10 cellular contexts compared by ENCODE assay signal in genomic region chr22:37549704-37550059, GRCh38. TPM values are rescaled to one million over a fixed set of nuclear protein-coding genes. Genes with fewer than 3 reads are reported as not detected.
DNase-seq lines count a peak whose midpoint lies in the region; ATAC-seq and TF ChIP-seq lines count a peak whose summit lies in the region.
"Had no signal": no experiment of that assay in that cellular context is flagged by ENCODE, and none has a peak within 500 bp of the region (broad histone marks: within the 10 kb centered on the region; RNA-seq: fewer than 3 reads in every experiment).

No MANE protein-coding gene starts in this region.

- H3K4me1 ChIP-seq in PC-9 (replicated peaks; ENCODE audit: insufficient read depth) (peaks cover 42% of the 10 kb centered on the region), fibroblast of lung (ENCODE audit: control insufficient read depth, extremely low read depth, insufficient read depth, low read length) (peaks cover 33% of the 10 kb centered on the region), neural progenitor cell (peaks cover 54% of the 10 kb centered on the region)

- H3K79me2 ChIP-seq in PC-9 (ENCODE audit: low read depth) (no peaks in the 10 kb centered on the region), fibroblast of lung (ENCODE audit: control insufficient read depth, insufficient read depth, low read length) (no peaks in the 10 kb centered on the region), neural progenitor cell (ENCODE audit: low read depth) (no peaks in the 10 kb centered on the region)

- intact Hi-C loops in PC-9 (cut with micrococcal nuclease; ENCODE audit: unreplicated experiment), result loop anchor here (5.0 to 10.0 kb wide), 5 partner anchors 125 to 365 kb away; partner anchors contain the start of genes ANKRD54, C1QTNF6, EIF3L and GCAT

- BruUV-seq in PC-9 (replicated peaks; lab: Mats Ljungman, UMichigan), result no TSS peak

- no peak overlapping the region for H3K4me3 Mint-ChIP-seq in neural progenitor cell

- TF ChIP-seq CTCF in AG09309 (IDR thresholded peaks at IDR 0.05; ENCODE audit: control insufficient read depth, insufficient read depth, low read depth, low read length, missing control alignments) (peak; percentile 57), PC-9 (conservative IDR thresholded peaks at IDR 0.05) (peak; percentile 51), fibroblast of lung (conservative IDR thresholded peaks at IDR 0.05 in 1 of 2, IDR thresholded peaks at IDR 0.05 in 1 of 2; ENCODE audit: low read depth in 1 of 2, low read length in 2 of 2) (peak; percentile 41 to 57), neural progenitor cell (IDR thresholded peaks at IDR 0.05) (peak; percentile 15)

- CTCF ChIA-PET in PC-9 (lab: Charles Lee), result interaction anchor here (0.5 to 1.8 kb wide), 8 partner anchors 10 to 59 kb away, joined by 3 to 27 read pairs (median 8); partner anchors contain the start of genes GGA1 and LGALS2

- no peak for ATAC-seq in GM18909 (IDR thresholded peaks at IDR 0.05; ENCODE audit: poor library complexity, unreplicated experiment)

- peaks cover 5% of the 10 kb centered on the region for H3K27me3 Mint-ChIP-seq in neural progenitor cell (ENCODE audit: insufficient read depth, low read depth)

- peak overlapping the region; percentile 82 for H3K27ac Mint-ChIP-seq in neural progenitor cell

- H3K36me3 Mint-ChIP-seq in neural progenitor cell, result no peaks in the 10 kb centered on the region

- H3K9ac ChIP-seq in fibroblast of lung (ENCODE audit: insufficient read depth, low read length) (no peak overlapping the region), neural progenitor cell (no peak overlapping the region)

- H3K36me3 ChIP-seq in PC-9 (ENCODE audit: low read depth) (no peaks in the 10 kb centered on the region), fibroblast of lung (ENCODE audit: control insufficient read depth, insufficient read depth, low read length) (no peaks in the 10 kb centered on the region), neural progenitor cell (no peaks in the 10 kb centered on the region)

- H3K27me3 ChIP-seq in PC-9 (ENCODE audit: insufficient read depth, low read depth) (no peaks in the 10 kb centered on the region), fibroblast of lung (ENCODE audit: control insufficient read depth, insufficient read depth, low read length) (no peaks in the 10 kb centered on the region), neural progenitor cell (no peaks in the 10 kb centered on the region)

- H3K27ac ChIP-seq in PC-9, result no peak overlapping the region
- H3K27ac ChIP-seq in fibroblast of lung (ENCODE audit: insufficient read depth, low read length), result no peak overlapping the region
- no peak overlapping the region for H3K27ac ChIP-seq in neural progenitor cell
- H3K27ac ChIP-seq: epithelial cell of prostate had no signal

- DNase-seq in AG09309 (ENCODE audit: low read depth), result no peak
- DNase-seq in PC-9, result peak; percentile 66 to 75
- peak; percentile 54 to 74 for DNase-seq in fibroblast of lung (ENCODE audit: low read depth in 2 of 2)
- DNase-seq in neural progenitor cell (ENCODE audit: low spot score), result peak; percentile 40
- DNase-seq in NOMO-1 treated with DMSO at 0.1 percent for 48 hours (lab: John Stamatoyannopoulos, UW; ENCODE audit: unreplicated experiment), result no peak
- DNase-seq in activated naive CD4-positive, alpha-beta T cell treated with Interleukin-2 at 50 U/mL for 16 hours, result no peak
- no peak for DNase-seq in stimulated activated CD4-positive, alpha-beta T cell treated with anti-CD3 and anti-CD28 coated beads, Interleukin-4, amount 100 ng/mL, for 4 hours

- H3K9me3 ChIP-seq in PC-9 (ENCODE audit: insufficient read depth, low read depth) (no peaks in the 10 kb centered on the region), fibroblast of lung (ENCODE audit: control insufficient read depth, insufficient read depth, low read depth, low read length) (no peaks in the 10 kb centered on the region), neural progenitor cell (ENCODE audit: low read depth) (no peaks in the 10 kb centered on the region)

- peaks cover 38% of the 10 kb centered on the region; the same call in 1 of the 2 replicates for H3F3A ChIP-seq in PC-9 (ENCODE audit: insufficient read depth, low read depth)
- peaks cover 64% of the 10 kb centered on the region for H3F3A ChIP-seq in neural progenitor cell (ENCODE audit: low read depth)

- H3K4me3 ChIP-seq in AG09309 (ENCODE audit: control insufficient read depth, low read depth, low read length), result no peak overlapping the region
- H3K4me3 ChIP-seq in PC-9, result no peak overlapping the region
- H3K4me3 ChIP-seq in fibroblast of lung (replicated peaks in 1 of 4; ENCODE audit: control extremely low read depth in 1 of 4, insufficient read depth in 1 of 4, low read depth in 3 of 4, low read length in 4 of 4), result no peak overlapping the region
- H3K4me3 ChIP-seq in neural progenitor cell, result no peak overlapping the region

- POLR2A ChIA-PET in PC-9 (lab: Charles Lee; ENCODE audit: unreplicated experiment), result interaction anchor here (0.5 to 0.7 kb wide), 2 partner anchors 227 to 598 kb away, joined by 7 to 15 read pairs; no protein-coding TSS in a partner anchor

- H4K20me1 ChIP-seq in PC-9 (ENCODE audit: insufficient read depth) (no peaks in the 10 kb centered on the region), fibroblast of lung (ENCODE audit: control insufficient read depth, extremely low read depth, insufficient read depth, low read length) (no peaks in the 10 kb centered on the region), neural progenitor cell (ENCODE audit: low read depth) (no peaks in the 10 kb centered on the region)

- no peak overlapping the region for H3K4me2 ChIP-seq in PC-9
- H3K4me2 ChIP-seq in fibroblast of lung (ENCODE audit: extremely low read depth, insufficient read depth, low read length), result no peak overlapping the region
- H3K4me2 ChIP-seq in neural progenitor cell, result no peak overlapping the region

- H2AFZ ChIP-seq in PC-9, result no peak overlapping the region
- H2AFZ ChIP-seq in fibroblast of lung (ENCODE audit: low read length), result no peak overlapping the region
- H2AFZ ChIP-seq in neural progenitor cell (replicated peaks), result peak overlapping the region; percentile 29

- no peaks in the 10 kb centered on the region for H3K9me3 Mint-ChIP-seq in neural progenitor cell

- H3K9me2 ChIP-seq in PC-9 (ENCODE audit: insufficient read depth), result no peaks in the 10 kb centered on the region

- peaks cover 55% of the 10 kb centered on the region for H3K4me1 Mint-ChIP-seq in neural progenitor cell

RNA-seq across cellular contexts. Expression of gene CDC42EP1, which starts 10.6 kb away (rescaled TPM):
- total RNA-seq in PC-9 (2021) (94.0 and 110 TPM in 2 replicates), fibroblast of lung (11.8 and 17.2 TPM in 2 replicates), neural progenitor cell (ENCODE audit: low replicate concordance) (0.84 and 1.8 TPM in 2 replicates)
- polyA plus RNA-seq in fibroblast of lung, result 10.4 and 10.6 TPM in 2 replicates
- 63.6 and 69.7 TPM in 2 replicates for polyA plus RNA-seq in fibroblast of lung (2012)
- 72.6 and 80.2 TPM in 2 replicates for polyA minus RNA-seq in fibroblast of lung (ENCODE audit: low replicate concordance)

RNA-seq across cellular contexts. Expression of gene LGALS2, which starts 30.2 kb away (rescaled TPM):
- total RNA-seq in PC-9 (2021), result not detected in 2 replicates
- total RNA-seq in fibroblast of lung, result not detected in 2 replicates
- 0.19 TPM in 1 of 2 replicates, not detected in the other for polyA plus RNA-seq in fibroblast of lung
- not detected in 2 replicates for polyA plus RNA-seq in fibroblast of lung (2012)
- not detected in 2 replicates for polyA minus RNA-seq in fibroblast of lung (ENCODE audit: low replicate concordance)
- not detected in 2 replicates for total RNA-seq in neural progenitor cell (ENCODE audit: low replicate concordance)
- total RNA-seq: pulmonary artery endothelial cell had no signal

RNA-seq across cellular contexts. Expression of gene CARD10, which starts 30.5 kb away (rescaled TPM):
- total RNA-seq in PC-9 (2021) (63.9 and 76.7 TPM in 2 replicates), fibroblast of lung (1.3 and 2.3 TPM in 2 replicates), neural progenitor cell (ENCODE audit: low replicate concordance) (1.5 and 6.2 TPM in 2 replicates)
- 1.6 and 2.7 TPM in 2 replicates for polyA plus RNA-seq in fibroblast of lung
- polyA plus RNA-seq in fibroblast of lung (2012), result 3.1 and 5.4 TPM in 2 replicates
- polyA minus RNA-seq in fibroblast of lung (ENCODE audit: low replicate concordance), result 4.0 and 10.5 TPM in 2 replicates

RNA-seq across cellular contexts. Expression of gene GGA1, which starts 59.0 kb away (rescaled TPM):
- total RNA-seq in PC-9 (2021), result 99.2 and 102 TPM in 2 replicates
- 24.7 and 27.9 TPM in 2 replicates for total RNA-seq in fibroblast of lung
- polyA plus RNA-seq in fibroblast of lung, result 18.0 and 23.1 TPM in 2 replicates
- 17.3 and 21.9 TPM in 2 replicates for polyA plus RNA-seq in fibroblast of lung (2012)
- polyA minus RNA-seq in fibroblast of lung (ENCODE audit: low replicate concordance), result 17.6 and 35.7 TPM in 2 replicates
- total RNA-seq in neural progenitor cell (ENCODE audit: low replicate concordance), result 62.3 and 71.7 TPM in 2 replicates

Comparison
In these comparisons a context has a peak if more than half of its experiments do, and no peak if none do; other contexts are left out.
1. DNase-seq: peak in PC-9 (2 of 2), fibroblast of lung (2 of 2) and neural progenitor cell (single experiment); none in AG09309 (single experiment), NOMO-1 treated with DMSO at 0.1 percent for 48 hours (single experiment), activated naive CD4-positive, alpha-beta T cell treated with Interleukin-2 at 50 U/mL for 16 hours (single experiment) and stimulated activated CD4-positive, alpha-beta T cell treated with anti-CD3 and anti-CD28 coated beads, Interleukin-4, amount 100 ng/mL, for 4 hours (0 of 2).
2. Peak in every context shown above with its lines, with median percentiles within 50 percentile points of each other: CTCF ChIP-seq.